In genomic region chr7:37901890-37902524, GRCh38 we compare ENCODE assay signal across 1 cellular context.
TF ChIP-seq lines count a peak whose summit lies in the region.

No MANE protein-coding gene starts in this region.

TF ChIP-seq in K562, 482 proteins besides CTCF, POLR2A, EP300 and RAD21 (continued from another document):
- no peak for TF ChIP-seq TCF7L2 (IDR thresholded peaks at IDR 0.05; ENCODE audit: low read depth, low read length)
- no peak for TF ChIP-seq NCOR1 (IDR thresholded peaks at IDR 0.05)
- TF ChIP-seq, protein P1, sequence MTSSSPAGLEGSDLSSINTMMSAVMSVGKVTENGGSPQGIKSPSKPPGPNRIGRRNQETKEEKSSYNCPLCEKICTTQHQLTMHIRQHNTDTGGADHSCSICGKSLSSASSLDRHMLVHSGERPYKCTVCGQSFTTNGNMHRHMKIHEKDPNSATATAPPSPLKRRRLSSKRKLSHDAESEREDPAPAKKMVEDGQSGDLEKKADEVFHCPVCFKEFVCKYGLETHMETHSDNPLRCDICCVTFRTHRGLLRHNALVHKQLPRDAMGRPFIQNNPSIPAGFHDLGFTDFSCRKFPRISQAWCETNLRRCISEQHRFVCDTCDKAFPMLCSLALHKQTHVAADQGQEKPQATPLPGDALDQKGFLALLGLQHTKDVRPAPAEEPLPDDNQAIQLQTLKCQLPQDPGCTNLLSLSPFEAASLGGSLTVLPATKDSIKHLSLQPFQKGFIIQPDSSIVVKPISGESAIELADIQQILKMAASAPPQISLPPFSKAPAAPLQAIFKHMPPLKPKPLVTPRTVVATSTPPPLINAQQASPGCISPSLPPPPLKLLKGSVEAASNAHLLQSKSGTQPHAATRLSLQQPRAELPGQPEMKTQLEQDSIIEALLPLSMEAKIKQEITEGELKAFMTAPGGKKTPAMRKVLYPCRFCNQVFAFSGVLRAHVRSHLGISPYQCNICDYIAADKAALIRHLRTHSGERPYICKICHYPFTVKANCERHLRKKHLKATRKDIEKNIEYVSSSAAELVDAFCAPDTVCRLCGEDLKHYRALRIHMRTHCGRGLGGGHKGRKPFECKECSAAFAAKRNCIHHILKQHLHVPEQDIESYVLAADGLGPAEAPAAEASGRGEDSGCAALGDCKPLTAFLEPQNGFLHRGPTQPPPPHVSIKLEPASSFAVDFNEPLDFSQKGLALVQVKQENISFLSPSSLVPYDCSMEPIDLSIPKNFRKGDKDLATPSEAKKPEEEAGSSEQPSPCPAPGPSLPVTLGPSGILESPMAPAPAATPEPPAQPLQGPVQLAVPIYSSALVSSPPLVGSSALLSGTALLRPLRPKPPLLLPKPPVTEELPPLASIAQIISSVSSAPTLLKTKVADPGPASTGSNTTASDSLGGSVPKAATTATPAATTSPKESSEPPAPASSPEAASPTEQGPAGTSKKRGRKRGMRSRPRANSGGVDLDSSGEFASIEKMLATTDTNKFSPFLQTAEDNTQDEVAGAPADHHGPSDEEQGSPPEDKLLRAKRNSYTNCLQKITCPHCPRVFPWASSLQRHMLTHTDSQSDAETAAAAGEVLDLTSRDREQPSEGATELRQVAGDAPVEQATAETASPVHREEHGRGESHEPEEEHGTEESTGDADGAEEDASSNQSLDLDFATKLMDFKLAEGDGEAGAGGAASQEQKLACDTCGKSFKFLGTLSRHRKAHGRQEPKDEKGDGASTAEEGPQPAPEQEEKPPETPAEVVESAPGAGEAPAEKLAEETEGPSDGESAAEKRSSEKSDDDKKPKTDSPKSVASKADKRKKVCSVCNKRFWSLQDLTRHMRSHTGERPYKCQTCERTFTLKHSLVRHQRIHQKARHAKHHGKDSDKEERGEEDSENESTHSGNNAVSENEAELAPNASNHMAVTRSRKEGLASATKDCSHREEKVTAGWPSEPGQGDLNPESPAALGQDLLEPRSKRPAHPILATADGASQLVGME (CRISPR knock-in tag; IDR thresholded peaks at IDR 0.05) = no peak
- no peak for TF ChIP-seq NCOA4 (IDR thresholded peaks at IDR 0.05; ENCODE audit: partially characterized antibody)
- TF ChIP-seq XRCC5 (IDR thresholded peaks at IDR 0.05; ENCODE audit: low read depth, low read length) = no peak
- no peak for TF ChIP-seq RBM25 (IDR thresholded peaks at IDR 0.05; ENCODE audit: low read depth, low read length, severe bottlenecking)
- TF ChIP-seq, protein P2, sequence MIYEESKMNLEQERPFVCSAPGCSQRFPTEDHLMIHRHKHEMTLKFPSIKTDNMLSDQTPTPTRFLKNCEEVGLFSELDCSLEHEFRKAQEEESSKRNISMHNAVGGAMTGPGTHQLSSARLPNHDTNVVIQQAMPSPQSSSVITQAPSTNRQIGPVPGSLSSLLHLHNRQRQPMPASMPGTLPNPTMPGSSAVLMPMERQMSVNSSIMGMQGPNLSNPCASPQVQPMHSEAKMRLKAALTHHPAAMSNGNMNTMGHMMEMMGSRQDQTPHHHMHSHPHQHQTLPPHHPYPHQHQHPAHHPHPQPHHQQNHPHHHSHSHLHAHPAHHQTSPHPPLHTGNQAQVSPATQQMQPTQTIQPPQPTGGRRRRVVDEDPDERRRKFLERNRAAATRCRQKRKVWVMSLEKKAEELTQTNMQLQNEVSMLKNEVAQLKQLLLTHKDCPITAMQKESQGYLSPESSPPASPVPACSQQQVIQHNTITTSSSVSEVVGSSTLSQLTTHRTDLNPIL (CRISPR knock-in tag; IDR thresholded peaks at IDR 0.05) = no peak
- TF ChIP-seq ID3 (CRISPR knock-in tag; IDR thresholded peaks at IDR 0.05) = no peak
- TF ChIP-seq ID3 (tag; IDR thresholded peaks at IDR 0.05) = no peak
